ENCODE assay signal across 21 cellular contexts in the genomic region with DNA sequence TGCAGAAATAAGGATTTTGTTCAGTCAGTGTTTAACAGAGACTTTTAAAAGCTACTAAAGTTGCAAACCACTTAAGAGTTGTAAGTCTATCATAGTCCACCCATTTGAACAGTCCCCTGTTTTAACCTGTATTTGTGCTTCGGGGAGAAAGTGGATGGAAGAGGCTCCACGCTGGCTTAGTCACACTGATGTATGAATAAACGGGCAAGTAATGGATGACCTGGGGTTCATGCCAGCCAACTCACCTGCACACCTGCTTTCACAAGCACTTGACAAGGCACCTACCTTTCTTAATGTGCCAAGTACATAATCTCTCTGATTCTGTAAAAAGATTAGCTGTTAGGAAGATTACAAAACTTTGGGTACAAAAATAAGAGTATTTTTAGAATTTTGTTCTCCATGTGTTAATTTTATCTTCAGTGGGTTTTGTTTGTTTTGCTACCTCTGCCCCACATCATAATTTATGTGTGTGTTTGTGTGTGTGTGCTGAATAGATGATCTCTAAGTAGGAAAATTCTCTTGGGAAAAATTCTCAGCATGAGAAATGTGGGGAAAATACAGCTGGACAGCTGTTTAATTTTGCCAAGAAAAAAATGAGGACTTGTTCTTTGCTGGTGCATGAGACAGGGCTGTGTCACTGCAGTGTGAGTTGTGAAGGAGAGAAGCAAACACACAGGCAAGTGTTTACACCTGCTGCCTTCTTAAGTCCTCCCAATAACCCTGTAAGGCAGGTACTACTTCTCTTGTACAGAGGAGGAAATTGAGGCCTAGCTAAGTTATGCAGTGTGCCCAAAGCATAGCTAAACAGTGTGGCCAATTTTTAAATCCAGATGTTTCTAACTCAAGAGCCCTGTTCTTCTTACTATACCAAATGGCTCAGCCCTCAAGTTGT. TPM values are rescaled to one million over a fixed set of nuclear protein-coding genes. Genes with fewer than 3 reads are reported as not detected.
DNase-seq lines count a peak whose midpoint lies in the region; ATAC-seq and TF ChIP-seq lines count a peak whose summit lies in the region.
"Had no signal": no experiment of that assay in that cellular context is flagged by ENCODE, and none has a peak within 500 bp of the region (broad histone marks: within the 10 kb centered on the region; RNA-seq: fewer than 3 reads in every experiment).

No MANE protein-coding gene starts in this region.

- no peak overlapping the region for H3K9ac ChIP-seq in mammary epithelial cell (ENCODE audit: insufficient read depth, low read length)
- H3K9ac ChIP-seq: BLaER1, SK-N-SH had no signal

- dilution Hi-C loops in mammary epithelial cell (cut with HindIII; ENCODE audit: low sequenced_read_pairs): no loop called here

- intact Hi-C loops in heart left ventricle (cut with DNase I): loop anchor here in 7 of 10 donors (2.0 to 10.0 kb wide), 7 partner anchors 190 to 963 kb away; no protein-coding TSS in a partner anchor
- intact Hi-C loops in cardiac septum (cut with DNase I): loop anchor here (5.0 to 10.0 kb wide), 2 partner anchors 200 to 483 kb away; no protein-coding TSS in a partner anchor
- intact Hi-C loops in mammary epithelial cell (cut with micrococcal nuclease): no loop called here
- intact Hi-C loops in lower lobe of right lung (cut with DNase I): loop anchor here (10.0 kb wide), 2 partner anchors 183 to 543 kb away; no protein-coding TSS in a partner anchor

- H3K4me3 ChIP-seq in heart left ventricle: no peak overlapping the region
- no peak overlapping the region for H3K4me3 ChIP-seq in mammary epithelial cell (replicated peaks in 1 of 3; ENCODE audit: insufficient read depth in 1 of 3, low read depth in 2 of 3, low read length in 3 of 3)
- no peak overlapping the region for H3K4me3 ChIP-seq in lower lobe of right lung
- H3K4me3 ChIP-seq: BLaER1, prostate gland, smooth muscle cell had no signal

- WGBS in heart left ventricle, 4 donors: 70 to 83% (median 77%) methylated on average over 3 of the region's 3 CpGs
- 4% methylated on average over 3 of the region's 3 CpGs for WGBS in mammary epithelial cell (ENCODE audit: low coverage, missing lambda C conversion rate)

- no peak overlapping the region for H2AFZ ChIP-seq in mammary epithelial cell (ENCODE audit: low read depth, low read length)

- H3K27me3 ChIP-seq in heart left ventricle (no peaks in the 10 kb centered on the region), mammary epithelial cell (ENCODE audit: insufficient read depth, low read length) (no peaks in the 10 kb centered on the region), lower lobe of right lung (ENCODE audit: low read depth) (no peaks in the 10 kb centered on the region)
- H3K27me3 ChIP-seq: BLaER1, neutrophil had no signal

- no peak for TF ChIP-seq POLR2A in heart left ventricle (IDR thresholded peaks at IDR 0.05)

- peak overlapping the region; percentile 23 for H3K4me2 ChIP-seq in mammary epithelial cell (ENCODE audit: insufficient read depth, low read depth, low read length)
- H3K4me2 ChIP-seq: BLaER1, SK-N-SH, smooth muscle cell had no signal

- in situ Hi-C loops in mammary epithelial cell (cut with MboI; ENCODE audit: low sequenced_read_pairs in 2 of 2): loop anchor here in 1 of 2 donors (25.0 kb wide), 1 partner anchor 545 kb away; no protein-coding TSS in a partner anchor

- TF ChIP-seq CTCF in heart left ventricle (IDR thresholded peaks at IDR 0.05) (no peak), mammary epithelial cell (conservative IDR thresholded peaks at IDR 0.05 in 1 of 2, IDR thresholded peaks at IDR 0.05 in 1 of 2; ENCODE audit: extremely low read depth in 1 of 2, insufficient read depth in 1 of 2, low read depth in 1 of 2, low read length in 2 of 2) (no peak), lower lobe of right lung (IDR thresholded peaks at IDR 0.05) (no peak)

- H4K20me1 ChIP-seq in mammary epithelial cell (ENCODE audit: insufficient read depth, low read length): no peaks in the 10 kb centered on the region
- H4K20me1 ChIP-seq: BLaER1 had no signal

- CTCF ChIA-PET in mammary epithelial cell (lab: Charles Lee; ENCODE audit: low non-redundant PET): no interaction called here

- BruUV-seq in mammary epithelial cell (replicated peaks; lab: Mats Ljungman, UMichigan): no TSS peak

- peaks cover 0 to 53% (median 31%) of the 10 kb centered on the region in 12 donors for H3K4me1 ChIP-seq in heart left ventricle
- H3K4me1 ChIP-seq in mammary epithelial cell (ENCODE audit: insufficient read depth, low read length): peaks cover 23% of the 10 kb centered on the region
- H3K4me1 ChIP-seq in lower lobe of right lung: peaks cover 34% of the 10 kb centered on the region
- H3K4me1 ChIP-seq: BLaER1, prostate gland had no signal

- H3K27ac ChIP-seq in heart left ventricle (peak overlapping the region in 8 of 12 donors; percentile 2 to 71 (median 28)), mammary epithelial cell (ENCODE audit: insufficient read depth, low read depth, low read length) (no peak overlapping the region), lower lobe of right lung (no peak overlapping the region)
- H3K27ac ChIP-seq: BLaER1, neutrophil, prostate gland had no signal

- ATAC-seq in heart left ventricle: peak in 2 of 4 donors; percentile 4 to 32
- ATAC-seq in lower lobe of right lung: peak; percentile 63 to 64
- ATAC-seq in HG02588 (IDR thresholded peaks at IDR 0.05; ENCODE audit: unreplicated experiment): no peak
- ATAC-seq: activated CD4-positive, alpha-beta T cell treated with anti-CD3 and anti-CD28 coated beads for 36 hours; activated T-cell treated with anti-CD3 and anti-CD28 coated beads, Interleukin-2, amount 50 U/mL, for 4 hours; T-helper 17 cell had no signal

- peaks cover 94% of the 10 kb centered on the region for H3K79me2 ChIP-seq in mammary epithelial cell (ENCODE audit: insufficient read depth, low read length)

- no peaks in the 10 kb centered on the region for H3K36me3 ChIP-seq in heart left ventricle
- H3K36me3 ChIP-seq in mammary epithelial cell (ENCODE audit: insufficient read depth, low read length): no peaks in the 10 kb centered on the region
- H3K36me3 ChIP-seq in lower lobe of right lung: no peaks in the 10 kb centered on the region
- H3K36me3 ChIP-seq: BLaER1, neutrophil, prostate gland had no signal

- no peak for DNase-seq in heart left ventricle
- DNase-seq in cardiac septum (ENCODE audit: low spot score): no peak
- peak; percentile 66 for DNase-seq in mammary epithelial cell
- DNase-seq in lower lobe of right lung: no peak
- DNase-seq in retina: no peak
- DNase-seq in NCI-H1092 (lab: John Stamatoyannopoulos, UW): no peak
- DNase-seq: activated CD4-positive, alpha-beta T cell treated with anti-CD3 and anti-CD28 coated beads for 36 hours; activated T-cell treated with anti-CD3 and anti-CD28 coated beads, Interleukin-2, amount 50 U/mL, for 4 hours; Caco-2; Kasumi-1; mesendoderm; NCI-H2081 treated with DMSO at 0.1 percent for 48 hours; NCI-H524 treated with DMSO at 0.1 percent for 48 hours; SK-N-SH; stimulated activated CD4-positive, alpha-beta T cell treated with anti-CD3 and anti-CD28 coated beads, Interleukin-2, amount 100 ng/mL, for 24 hours; T-helper 17 cell had no signal

- no peaks in the 10 kb centered on the region for H3K9me3 ChIP-seq in heart left ventricle
- H3K9me3 ChIP-seq in mammary epithelial cell (replicated peaks; ENCODE audit: insufficient read depth, low read length): no peaks in the 10 kb centered on the region
- no peaks in the 10 kb centered on the region for H3K9me3 ChIP-seq in lower lobe of right lung
- H3K9me3 ChIP-seq: BLaER1, Caco-2, neutrophil, prostate gland, SK-N-SH had no signal

RNA-seq across cellular contexts. Expression of a gene that starts 32.3 kb away (rescaled TPM):
- total RNA-seq in heart left ventricle (100 to 1,000 TPM in 1 of 9 donors, 10 to 100 TPM in 8; 38.8 to 137 (median 49.9) TPM), cardiac septum (52.3 TPM), mammary epithelial cell (1 to 10 TPM; 5.4 to 8.5 TPM), lower lobe of right lung (12.7 TPM)
- polyA plus RNA-seq in heart left ventricle (100 to 1,000 TPM in 1 of 2 donors, 10 to 100 TPM in 1; 23.8 to 100 TPM), mammary epithelial cell (5.7 TPM)
- polyA minus RNA-seq in mammary epithelial cell: 1.2 TPM
- total RNA-seq: activated CD4-positive, alpha-beta T cell treated with anti-CD3 and anti-CD28 coated beads for 36 hours; activated T-cell treated with anti-CD3 and anti-CD28 coated beads, Interleukin-2, amount 50 U/mL, for 4 hours; T-helper 17 cell had no signal

Comparison
In these comparisons a context has a peak if more than half of its experiments do, and no peak if none do; other contexts are left out.
1. H3K27ac ChIP-seq: peak in heart left ventricle (8 of 12); none in mammary epithelial cell (single experiment) and lower lobe of right lung (single experiment).